ENCODE assay signal across 1 cellular context in the genomic region with DNA sequence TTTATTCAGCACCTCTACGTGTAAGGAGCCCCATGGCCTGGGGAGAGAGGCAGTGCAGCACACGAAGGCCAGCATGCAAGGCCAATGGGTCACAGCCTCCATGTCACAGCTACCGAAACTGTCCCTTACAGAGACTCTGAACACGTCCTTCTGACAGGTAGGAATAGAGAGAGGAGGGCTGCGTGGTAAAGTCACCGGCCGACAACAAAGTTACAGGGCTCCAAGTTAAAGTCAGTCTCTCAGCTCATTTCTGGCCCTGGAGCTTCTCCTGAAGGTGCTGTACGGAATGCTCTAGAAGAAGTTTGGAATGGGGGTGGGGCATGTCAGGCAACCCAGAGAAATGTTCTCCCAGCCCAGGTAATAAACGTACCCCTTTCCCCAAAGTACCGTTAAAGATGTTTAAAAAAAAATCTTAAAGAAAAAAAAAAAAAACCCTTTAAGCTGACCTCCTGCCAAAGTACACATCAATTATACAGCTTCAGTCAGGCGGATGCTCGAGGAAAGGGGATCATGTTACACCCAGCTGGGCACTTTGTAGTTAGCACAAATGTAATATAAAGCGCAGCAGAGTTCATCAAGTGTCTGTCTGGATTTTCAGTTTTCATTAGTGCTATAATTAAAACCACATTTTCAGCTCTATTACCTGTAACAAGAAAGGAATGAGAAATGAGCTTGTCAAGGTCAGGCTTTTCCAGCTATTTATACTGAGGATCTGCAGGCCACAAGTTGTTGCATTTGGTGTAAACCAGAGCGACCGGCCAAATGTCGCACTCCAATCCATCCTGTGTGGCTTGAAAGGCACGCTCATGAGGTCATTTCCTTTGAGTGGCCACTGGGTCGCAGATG.
TF ChIP-seq lines count a peak whose summit lies in the region.

No MANE protein-coding gene starts in this region.

TF ChIP-seq in HEK293, 187 proteins besides CTCF, POLR2A, EP300 and RAD21 (continued from another document):
- TF ChIP-seq, protein P1, sequence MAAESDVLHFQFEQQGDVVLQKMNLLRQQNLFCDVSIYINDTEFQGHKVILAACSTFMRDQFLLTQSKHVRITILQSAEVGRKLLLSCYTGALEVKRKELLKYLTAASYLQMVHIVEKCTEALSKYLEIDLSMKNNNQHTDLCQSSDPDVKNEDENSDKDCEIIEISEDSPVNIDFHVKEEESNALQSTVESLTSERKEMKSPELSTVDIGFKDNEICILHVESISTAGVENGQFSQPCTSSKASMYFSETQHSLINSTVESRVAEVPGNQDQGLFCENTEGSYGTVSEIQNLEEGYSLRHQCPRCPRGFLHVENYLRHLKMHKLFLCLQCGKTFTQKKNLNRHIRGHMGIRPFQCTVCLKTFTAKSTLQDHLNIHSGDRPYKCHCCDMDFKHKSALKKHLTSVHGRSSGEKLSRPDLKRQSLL (tag by site-specific recombination; IDR thresholded peaks at IDR 0.05): no peak
- no peak for TF ChIP-seq ZNF121 (tag by site-specific recombination; IDR thresholded peaks at IDR 0.05)
- TF ChIP-seq, protein P2, sequence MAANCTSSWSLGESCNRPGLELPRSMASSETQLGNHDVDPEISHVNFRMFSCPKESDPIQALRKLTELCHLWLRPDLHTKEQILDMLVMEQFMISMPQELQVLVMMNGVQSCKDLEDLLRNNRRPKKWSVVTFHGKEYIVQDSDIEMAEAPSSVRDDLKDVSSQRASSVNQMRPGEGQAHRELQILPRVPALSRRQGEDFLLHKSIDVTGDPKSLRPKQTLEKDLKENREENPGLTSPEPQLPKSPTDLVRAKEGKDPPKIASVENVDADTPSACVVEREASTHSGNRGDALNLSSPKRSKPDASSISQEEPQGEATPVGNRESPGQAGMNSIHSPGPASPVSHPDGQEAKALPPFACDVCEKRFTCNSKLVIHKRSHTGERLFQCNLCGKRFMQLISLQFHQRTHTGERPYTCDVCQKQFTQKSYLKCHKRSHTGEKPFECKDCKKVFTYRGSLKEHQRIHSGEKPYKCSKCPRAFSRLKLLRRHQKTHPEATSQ (tag by site-specific recombination; IDR thresholded peaks at IDR 0.05): no peak
- TF ChIP-seq ZNF10 (tag by site-specific recombination; IDR thresholded peaks at IDR 0.05): no peak
- no peak for TF ChIP-seq REPIN1 (tag by site-specific recombination; IDR thresholded peaks at IDR 0.05; ENCODE audit: low read depth)
- TF ChIP-seq ZBTB21 (tag by site-specific recombination; IDR thresholded peaks at IDR 0.05): no peak
- TF ChIP-seq ZSCAN23 (tag by site-specific recombination; IDR thresholded peaks at IDR 0.05): peak; percentile 100
- TF ChIP-seq ZNF785 (tag by site-specific recombination; IDR thresholded peaks at IDR 0.05): no peak
- no peak for TF ChIP-seq ZNF266 (tag by site-specific recombination; IDR thresholded peaks at IDR 0.05; ENCODE audit: low read depth)
- TF ChIP-seq, protein P3, sequence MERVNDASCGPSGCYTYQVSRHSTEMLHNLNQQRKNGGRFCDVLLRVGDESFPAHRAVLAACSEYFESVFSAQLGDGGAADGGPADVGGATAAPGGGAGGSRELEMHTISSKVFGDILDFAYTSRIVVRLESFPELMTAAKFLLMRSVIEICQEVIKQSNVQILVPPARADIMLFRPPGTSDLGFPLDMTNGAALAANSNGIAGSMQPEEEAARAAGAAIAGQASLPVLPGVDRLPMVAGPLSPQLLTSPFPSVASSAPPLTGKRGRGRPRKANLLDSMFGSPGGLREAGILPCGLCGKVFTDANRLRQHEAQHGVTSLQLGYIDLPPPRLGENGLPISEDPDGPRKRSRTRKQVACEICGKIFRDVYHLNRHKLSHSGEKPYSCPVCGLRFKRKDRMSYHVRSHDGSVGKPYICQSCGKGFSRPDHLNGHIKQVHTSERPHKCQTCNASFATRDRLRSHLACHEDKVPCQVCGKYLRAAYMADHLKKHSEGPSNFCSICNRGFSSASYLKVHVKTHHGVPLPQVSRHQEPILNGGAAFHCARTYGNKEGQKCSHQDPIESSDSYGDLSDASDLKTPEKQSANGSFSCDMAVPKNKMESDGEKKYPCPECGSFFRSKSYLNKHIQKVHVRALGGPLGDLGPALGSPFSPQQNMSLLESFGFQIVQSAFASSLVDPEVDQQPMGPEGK (tag by site-specific recombination; IDR thresholded peaks at IDR 0.05): 0 out of 2 replicates have a peak, but pooled peaks have one; percentile 16
- 0 out of 2 replicates have a peak, but pooled peaks have one; percentile 25 for TF ChIP-seq KLF1 (tag by site-specific recombination; IDR thresholded peaks at IDR 0.05)
- TF ChIP-seq FEZF1 (tag by site-specific recombination; IDR thresholded peaks at IDR 0.05): peak; percentile 85
- 0 out of 2 replicates have a peak, but pooled peaks have one; percentile 59 for TF ChIP-seq OVOL3 (tag by site-specific recombination; IDR thresholded peaks at IDR 0.05)
- peak; percentile 73; the same call in 1 of the 2 replicates for TF ChIP-seq MZF1 (tag by site-specific recombination; IDR thresholded peaks at IDR 0.05; ENCODE audit: borderline replicate concordance)
- TF ChIP-seq, protein P4, sequence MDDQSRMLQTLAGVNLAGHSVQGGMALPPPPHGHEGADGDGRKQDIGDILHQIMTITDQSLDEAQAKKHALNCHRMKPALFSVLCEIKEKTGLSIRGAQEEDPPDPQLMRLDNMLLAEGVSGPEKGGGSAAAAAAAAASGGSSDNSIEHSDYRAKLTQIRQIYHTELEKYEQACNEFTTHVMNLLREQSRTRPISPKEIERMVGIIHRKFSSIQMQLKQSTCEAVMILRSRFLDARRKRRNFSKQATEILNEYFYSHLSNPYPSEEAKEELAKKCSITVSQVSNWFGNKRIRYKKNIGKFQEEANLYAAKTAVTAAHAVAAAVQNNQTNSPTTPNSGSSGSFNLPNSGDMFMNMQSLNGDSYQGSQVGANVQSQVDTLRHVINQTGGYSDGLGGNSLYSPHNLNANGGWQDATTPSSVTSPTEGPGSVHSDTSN (CRISPR knock-in tag; IDR thresholded peaks at IDR 0.05): no peak
- TF ChIP-seq ZNF837 (tag by site-specific recombination; IDR thresholded peaks at IDR 0.05): no peak
- no peak for TF ChIP-seq GFI1B (tag by site-specific recombination; IDR thresholded peaks at IDR 0.05)
- TF ChIP-seq WT1 (tag by site-specific recombination; IDR thresholded peaks at IDR 0.05): peak; percentile 69
- no peak for TF ChIP-seq ZNF664 (tag by site-specific recombination; IDR thresholded peaks at IDR 0.05)
- TF ChIP-seq GLI2 (tag by site-specific recombination; IDR thresholded peaks at IDR 0.05; ENCODE audit: borderline replicate concordance, low read depth): no peak
- TF ChIP-seq ZNF223 (tag by site-specific recombination; IDR thresholded peaks at IDR 0.05): no peak
- TF ChIP-seq ZNF404 (tag by site-specific recombination; IDR thresholded peaks at IDR 0.05): no peak
- no peak for TF ChIP-seq ZNF292 (tag by site-specific recombination; IDR thresholded peaks at IDR 0.05; ENCODE audit: borderline replicate concordance, low read depth)
- TF ChIP-seq TCF7L2 (IDR thresholded peaks at IDR 0.05; ENCODE audit: borderline replicate concordance, low read depth, low read length): no peak
- TF ChIP-seq SCRT1 (tag by site-specific recombination; IDR thresholded peaks at IDR 0.05; ENCODE audit: borderline replicate concordance): peak; percentile 43; the same call in 1 of the 2 replicates
- TF ChIP-seq SP2 (tag by site-specific recombination; IDR thresholded peaks at IDR 0.05): no peak
- TF ChIP-seq ZNF398 (tag by site-specific recombination; IDR thresholded peaks at IDR 0.05): no peak
- no peak for TF ChIP-seq ZNF112 (tag by site-specific recombination; IDR thresholded peaks at IDR 0.05)
